ENCODE assay signal across 4 cellular contexts in genomic region chr9:69229367-69229766, GRCh38.
A peak's percentile ranks its signal among the peaks of the same experiment; 100 is the strongest.
TF ChIP-seq lines count a peak whose summit lies in the region.

No MANE protein-coding gene starts in this region.

TF ChIP-seq in liver, 16 proteins besides CTCF, POLR2A, EP300 and RAD21:
- TF ChIP-seq SP1 (IDR thresholded peaks at IDR 0.05) (peak; percentile 66), YY1 (IDR thresholded peaks at IDR 0.05) (peak; percentile 30), RXRA (IDR thresholded peaks at IDR 0.05) (peak; percentile 54 to 62), NR2F2 (IDR thresholded peaks at IDR 0.05) (no peak), HNF4A (conservative IDR thresholded peaks at IDR 0.05) (peak; percentile 56), ATF3 (IDR thresholded peaks at IDR 0.05) (no peak), GABPA (IDR thresholded peaks at IDR 0.05 in 1 of 2, conservative IDR thresholded peaks at IDR 0.05 in 1 of 2) (no peak), FOXA2 (IDR thresholded peaks at IDR 0.05) (peak; percentile 46), HNF4G (IDR thresholded peaks at IDR 0.05) (peak; percentile 19)

TF ChIP-seq in HepG2, 621 proteins besides CTCF, POLR2A, EP300 and RAD21:
- TF ChIP-seq PHF8 (CRISPR knock-in tag; IDR thresholded peaks at IDR 0.05) (no peak), ZEB1 (IDR thresholded peaks at IDR 0.05; ENCODE audit: insufficient replicate concordance, low read depth) (no peak), BORCS8-MEF2B (CRISPR knock-in tag; IDR thresholded peaks at IDR 0.05) (no peak), ZNF737 (CRISPR knock-in tag; IDR thresholded peaks at IDR 0.05; ENCODE audit: borderline replicate concordance) (no peak), CREBL2 (CRISPR knock-in tag; IDR thresholded peaks at IDR 0.05; ENCODE audit: borderline replicate concordance) (no peak)

TF ChIP-seq in H1, 55 proteins besides CTCF, POLR2A, EP300 and RAD21:
- TF ChIP-seq HDAC2 (IDR thresholded peaks at IDR 0.05; ENCODE audit: borderline replicate concordance in 1 of 2, low read depth in 2 of 2, low read length in 2 of 2) (no peak), TEAD4 (IDR thresholded peaks at IDR 0.05; ENCODE audit: low read depth, low read length) (no peak), TAF1 (IDR thresholded peaks at IDR 0.05; ENCODE audit: low read depth, low read length) (no peak)
- TF ChIP-seq, protein P1, sequence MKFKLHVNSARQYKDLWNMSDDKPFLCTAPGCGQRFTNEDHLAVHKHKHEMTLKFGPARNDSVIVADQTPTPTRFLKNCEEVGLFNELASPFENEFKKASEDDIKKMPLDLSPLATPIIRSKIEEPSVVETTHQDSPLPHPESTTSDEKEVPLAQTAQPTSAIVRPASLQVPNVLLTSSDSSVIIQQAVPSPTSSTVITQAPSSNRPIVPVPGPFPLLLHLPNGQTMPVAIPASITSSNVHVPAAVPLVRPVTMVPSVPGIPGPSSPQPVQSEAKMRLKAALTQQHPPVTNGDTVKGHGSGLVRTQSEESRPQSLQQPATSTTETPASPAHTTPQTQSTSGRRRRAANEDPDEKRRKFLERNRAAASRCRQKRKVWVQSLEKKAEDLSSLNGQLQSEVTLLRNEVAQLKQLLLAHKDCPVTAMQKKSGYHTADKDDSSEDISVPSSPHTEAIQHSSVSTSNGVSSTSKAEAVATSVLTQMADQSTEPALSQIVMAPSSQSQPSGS (IDR thresholded peaks at IDR 0.05; ENCODE audit: low read length) = no peak

TF ChIP-seq in GM12891, 5 proteins besides CTCF, POLR2A, EP300 and RAD21:
- TF ChIP-seq PAX5 (IDR thresholded peaks at IDR 0.05; ENCODE audit: insufficient read depth, low read length, severe bottlenecking) (no peak), SPI1 (IDR thresholded peaks at IDR 0.05; ENCODE audit: low read depth, low read length) (no peak), POU2F2 (IDR thresholded peaks at IDR 0.05; ENCODE audit: low read depth, low read length) (no peak), POLR2AphosphoS5 (IDR thresholded peaks at IDR 0.05; ENCODE audit: low read depth, low read length) (no peak), TAF1 (IDR thresholded peaks at IDR 0.05; ENCODE audit: low read depth, low read length) (no peak)
